In genomic region chr2:238925281-238925680, GRCh38 we compare ENCODE assay signal across 16 cellular contexts.
DNase-seq lines count a peak whose midpoint lies in the region; ATAC-seq and TF ChIP-seq lines count a peak whose summit lies in the region.
"Had no signal": no experiment of that assay in that cellular context is flagged by ENCODE, and none has a peak within 500 bp of the region (broad histone marks: within the 10 kb centered on the region; RNA-seq: fewer than 3 reads in every experiment).

No MANE protein-coding gene starts in this region.

- 86 to 88% methylated on average over 13 of the region's 13 CpGs for WGBS in sigmoid colon, 2 donors
- 91% methylated on average over 7 of the region's 13 CpGs for WGBS in suprapubic skin

- TF ChIP-seq EP300 in sigmoid colon (IDR thresholded peaks at IDR 0.05) (no peak), suprapubic skin (IDR thresholded peaks at IDR 0.05) (no peak)

- peaks cover 0 to 8% (median 7%) of the 10 kb centered on the region in 4 donors for H3K4me1 ChIP-seq in sigmoid colon
- H3K4me1 ChIP-seq in suprapubic skin, result no peaks in the 10 kb centered on the region

- H3K36me3 Mint-ChIP-seq in chondrocyte (ENCODE audit: low read depth) (no peaks in the 10 kb centered on the region), neural crest cell (ENCODE audit: low read depth) (no peaks in the 10 kb centered on the region)

- H3K4me1 Mint-ChIP-seq in chondrocyte (ENCODE audit: low read depth) (peaks cover 11% of the 10 kb centered on the region), neural crest cell (peaks cover 27% of the 10 kb centered on the region)
- H3K4me1 Mint-ChIP-seq: B cell had no signal

- no peak overlapping the region for H3K4me3 ChIP-seq in sigmoid colon
- no peak overlapping the region for H3K4me3 ChIP-seq in suprapubic skin

- intact Hi-C loops in Right ventricle myocardium inferior (cut with DNase I), result no loop called here
- intact Hi-C loops in Right ventricle myocardium superior (cut with DNase I), result no loop called here
- intact Hi-C loops in sigmoid colon (cut with DNase I), result no loop called here

- TF ChIP-seq POLR2A in sigmoid colon (IDR thresholded peaks at IDR 0.05), result no peak
- no peak for TF ChIP-seq POLR2A in suprapubic skin (IDR thresholded peaks at IDR 0.05)

- ATAC-seq in Right ventricle myocardium inferior, result no peak
- ATAC-seq in Right ventricle myocardium superior (ENCODE audit: poor library complexity), result no peak
- ATAC-seq in GM19035 (IDR thresholded peaks at IDR 0.05; ENCODE audit: unreplicated experiment), result no peak

- H3K4me3 Mint-ChIP-seq in chondrocyte (ENCODE audit: unreplicated experiment), result no peak overlapping the region
- no peak overlapping the region for H3K4me3 Mint-ChIP-seq in neural crest cell
- H3K4me3 Mint-ChIP-seq: B cell; CD4-positive, alpha-beta T cell; HFFc6 had no signal

- no peak overlapping the region for H3K27ac Mint-ChIP-seq in chondrocyte (ENCODE audit: unreplicated experiment)
- H3K27ac Mint-ChIP-seq in neural crest cell (ENCODE audit: unreplicated experiment), result peak overlapping the region; percentile 81
- H3K27ac Mint-ChIP-seq: B cell; CD4-positive, alpha-beta T cell; HFFc6 had no signal

- no peaks in the 10 kb centered on the region for H3K36me3 ChIP-seq in sigmoid colon
- no peaks in the 10 kb centered on the region for H3K36me3 ChIP-seq in suprapubic skin

- H3K27ac ChIP-seq in sigmoid colon (no peak overlapping the region), suprapubic skin (no peak overlapping the region)
- H3K27ac ChIP-seq: HL-60 had no signal

- H3K27me3 ChIP-seq in sigmoid colon (no peaks in the 10 kb centered on the region), suprapubic skin (peaks cover 8% of the 10 kb centered on the region)

- TF ChIP-seq CTCF in chondrocyte (IDR thresholded peaks at IDR 0.05) (no peak), neural crest cell (conservative IDR thresholded peaks at IDR 0.05) (no peak), sigmoid colon (IDR thresholded peaks at IDR 0.05) (no peak), suprapubic skin (IDR thresholded peaks at IDR 0.05) (no peak)

- DNase-seq in Right ventricle myocardium inferior (ENCODE audit: missing footprints), result peak; percentile 37
- DNase-seq in Right ventricle myocardium superior, result no peak
- DNase-seq in chondrocyte (ENCODE audit: low spot score), result peak; percentile 63
- no peak for DNase-seq in neural crest cell (ENCODE audit: low read depth, low spot score)
- peak; percentile 50 for DNase-seq in sigmoid colon
- no peak for DNase-seq in suprapubic skin (ENCODE audit: low spot score in 2 of 2)
- DNase-seq in RKO (ENCODE audit: low spot score), result no peak
- DNase-seq: CD4-positive, alpha-beta T cell; DMS153; DND-41; GDM1; HCEC 1CT; HFFc6 had no signal

- H3K9me3 Mint-ChIP-seq in chondrocyte (ENCODE audit: low read depth) (no peaks in the 10 kb centered on the region), neural crest cell (no peaks in the 10 kb centered on the region)
- H3K9me3 Mint-ChIP-seq: CD4-positive, alpha-beta T cell; HFFc6 had no signal

- peaks cover 13% of the 10 kb centered on the region for H3K27me3 Mint-ChIP-seq in chondrocyte (ENCODE audit: low read depth)
- no peaks in the 10 kb centered on the region for H3K27me3 Mint-ChIP-seq in neural crest cell (ENCODE audit: low read depth)

- H3K9me3 ChIP-seq in sigmoid colon, result no peaks in the 10 kb centered on the region
- no peaks in the 10 kb centered on the region for H3K9me3 ChIP-seq in suprapubic skin

Comparison
In these comparisons a context has a peak if more than half of its experiments do, and no peak if none do; other contexts are left out.
1. DNase-seq: peak in Right ventricle myocardium inferior (single experiment), chondrocyte (single experiment) and sigmoid colon (single experiment); none in Right ventricle myocardium superior (single experiment), neural crest cell (single experiment), suprapubic skin (0 of 2) and RKO (single experiment).